22 cellular contexts compared by ENCODE assay signal in the genomic region with DNA sequence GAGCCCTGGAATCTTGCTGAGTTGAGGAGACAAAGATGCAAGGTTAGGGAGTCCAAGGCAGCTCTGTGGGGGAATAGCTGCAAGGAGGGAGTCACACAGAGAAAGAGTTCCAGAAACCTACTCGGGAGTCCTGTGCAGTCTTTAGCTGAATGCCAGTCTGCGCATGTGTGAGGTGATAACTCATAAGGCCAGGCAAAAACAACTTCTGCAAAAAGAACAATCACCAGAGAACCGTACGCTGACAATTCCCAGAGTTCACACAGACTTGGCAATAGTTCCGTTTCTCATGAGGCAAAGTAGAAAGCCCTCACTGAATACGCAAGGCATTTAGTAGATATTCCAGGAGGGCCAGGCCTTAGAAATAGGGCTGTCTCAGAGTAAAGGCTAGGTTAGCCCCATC.
DNase-seq lines count a peak whose midpoint lies in the region; ATAC-seq and TF ChIP-seq lines count a peak whose summit lies in the region.
"Had no signal": no experiment of that assay in that cellular context is flagged by ENCODE, and none has a peak within 500 bp of the region (broad histone marks: within the 10 kb centered on the region; RNA-seq: fewer than 3 reads in every experiment).

No MANE protein-coding gene starts in this region.

- no peak for DNase-seq in left cardiac atrium
- DNase-seq in cardiac septum (ENCODE audit: low spot score), result no peak
- peak in 4 of 5 donors; percentile 35 to 55 (median 48) for DNase-seq in ovary
- DNase-seq in DMS79 (lab: John Stamatoyannopoulos, UW), result no peak
- no peak for DNase-seq in aorta
- DNase-seq: activated CD4-positive, alpha-beta T cell treated with anti-CD3 and anti-CD28 coated beads, Interleukin-2, amount 50 U/mL, for 4 hours; activated naive CD4-positive, alpha-beta T cell; activated T-cell treated with anti-CD3 and anti-CD28 coated beads, Interleukin-2, amount 50 U/mL, for 72 hours; effector memory CD4-positive, alpha-beta T cell; foreskin keratinocyte; GDM1; mesenchymal stem cell; PC-9; psoas muscle; stimulated activated naive CD4-positive, alpha-beta T cell treated with Interleukin-2 at 50 U/mL for 16 hours; testis had no signal

- no peak overlapping the region for H3K27ac ChIP-seq in ovary
- no peak overlapping the region for H3K27ac ChIP-seq in aorta (ENCODE audit: low read depth in 1 of 2, low read length in 2 of 2)
- H3K27ac ChIP-seq: adrenal gland, foreskin keratinocyte, HL-60, PC-9, psoas muscle, testis had no signal

- TF ChIP-seq POLR2A in ovary (IDR thresholded peaks at IDR 0.05), result no peak

- H3K9me3 ChIP-seq in ovary, result no peaks in the 10 kb centered on the region
- peaks cover 1% of the 10 kb centered on the region for H3K9me3 ChIP-seq in aorta (ENCODE audit: control insufficient read depth, low read length)
- H3K9me3 ChIP-seq: adrenal gland, testis had no signal

- H3K27me3 ChIP-seq in ovary (no peaks in the 10 kb centered on the region), aorta (ENCODE audit: control insufficient read depth in 1 of 2, insufficient read depth in 2 of 2, low read length in 1 of 2) (no peaks in the 10 kb centered on the region)
- H3K27me3 ChIP-seq: adrenal gland, testis had no signal

- no peak for TF ChIP-seq CTCF in ovary (IDR thresholded peaks at IDR 0.05)

- WGBS in ovary, 3 donors, result 49 to 62% (median 52%) methylated on average over 6 of the region's 6 CpGs
- WGBS in aorta, 2 donors, result 6 to 16% methylated on average over 6 of the region's 6 CpGs

- peaks cover 6% of the 10 kb centered on the region for H3K9me3 Mint-ChIP-seq in dendritic cell treated with granulocyte-macrophage colony-stimulating factor and Interleukin-4, amounts not matched to agents 40 ng/mL and 50 ng/mL, for 4 days

- peaks cover 21% of the 10 kb centered on the region for H3K4me1 Mint-ChIP-seq in dendritic cell treated with granulocyte-macrophage colony-stimulating factor and Interleukin-4, amounts not matched to agents 40 ng/mL and 50 ng/mL, for 4 days (ENCODE audit: low read depth)

- H3K27ac Mint-ChIP-seq in dendritic cell treated with granulocyte-macrophage colony-stimulating factor and Interleukin-4, amounts not matched to agents 40 ng/mL and 50 ng/mL, for 4 days, result peak overlapping the region; percentile 73

- H3K4me3 Mint-ChIP-seq in dendritic cell treated with granulocyte-macrophage colony-stimulating factor and Interleukin-4, amounts not matched to agents 40 ng/mL and 50 ng/mL, for 4 days, result peak overlapping the region; percentile 6
- H3K4me3 Mint-ChIP-seq: activated T-cell treated with anti-CD3 and anti-CD28 coated beads, Interleukin-2, amount 50 U/mL, for 72 hours had no signal

- no peaks in the 10 kb centered on the region for H3K27me3 Mint-ChIP-seq in dendritic cell treated with granulocyte-macrophage colony-stimulating factor and Interleukin-4, amounts not matched to agents 40 ng/mL and 50 ng/mL, for 4 days

- H3K4me3 ChIP-seq in ovary (no peak overlapping the region), aorta (ENCODE audit: low read length in 2 of 2) (no peak overlapping the region)
- H3K4me3 ChIP-seq: adrenal gland, PC-9, psoas muscle, testis had no signal

- H3K36me3 Mint-ChIP-seq in dendritic cell treated with granulocyte-macrophage colony-stimulating factor and Interleukin-4, amounts not matched to agents 40 ng/mL and 50 ng/mL, for 4 days (ENCODE audit: low read depth), result no peaks in the 10 kb centered on the region

- no peaks in the 10 kb centered on the region for H3K36me3 ChIP-seq in ovary
- H3K36me3 ChIP-seq in aorta (ENCODE audit: control insufficient read depth in 1 of 2, insufficient read depth in 2 of 2, low read length in 1 of 2), result no peaks in the 10 kb centered on the region
- H3K36me3 ChIP-seq: adrenal gland had no signal

- H3K4me1 ChIP-seq in ovary (ENCODE audit: insufficient read depth) (no peaks in the 10 kb centered on the region), aorta (ENCODE audit: control insufficient read depth in 1 of 2, insufficient read depth in 2 of 2, low read length in 2 of 2) (no peaks in the 10 kb centered on the region)
- H3K4me1 ChIP-seq: adrenal gland, foreskin keratinocyte, psoas muscle, testis had no signal

- intact Hi-C loops in left cardiac atrium (cut with DNase I), result no loop called here
- intact Hi-C loops in cardiac septum (cut with DNase I), result no loop called here
- intact Hi-C loops in dendritic cell treated with granulocyte-macrophage colony-stimulating factor and Interleukin-4, amounts not matched to agents 40 ng/mL and 50 ng/mL, for 4 days (cut with micrococcal nuclease), result no loop called here
- intact Hi-C loops in ovary (cut with DNase I), result no loop called here
- intact Hi-C loops in aorta (cut with DNase I), result no loop called here

- ATAC-seq in left cardiac atrium (peak; percentile 44 to 49), aorta (ENCODE audit: low FRiP score) (no peak), GM21723 (IDR thresholded peaks at IDR 0.05; ENCODE audit: unreplicated experiment) (no peak), GM21825 (IDR thresholded peaks at IDR 0.05; ENCODE audit: unreplicated experiment) (no peak)
- ATAC-seq: activated T-cell treated with anti-CD3 and anti-CD28 coated beads, Interleukin-2, amount 50 U/mL, for 72 hours; foreskin keratinocyte; left colon; psoas muscle had no signal

- TF ChIP-seq EP300 in ovary (IDR thresholded peaks at IDR 0.05), result no peak

Comparison
In these comparisons a context has a peak if more than half of its experiments do, and no peak if none do; other contexts are left out.
1. ATAC-seq: peak in left cardiac atrium (2 of 2); none in aorta (single experiment), GM21723 (single experiment) and GM21825 (single experiment).
2. DNase-seq: peak in ovary (4 of 5); none in left cardiac atrium (single experiment), cardiac septum (single experiment), DMS79 (single experiment) and aorta (0 of 2).